In the genomic region with DNA sequence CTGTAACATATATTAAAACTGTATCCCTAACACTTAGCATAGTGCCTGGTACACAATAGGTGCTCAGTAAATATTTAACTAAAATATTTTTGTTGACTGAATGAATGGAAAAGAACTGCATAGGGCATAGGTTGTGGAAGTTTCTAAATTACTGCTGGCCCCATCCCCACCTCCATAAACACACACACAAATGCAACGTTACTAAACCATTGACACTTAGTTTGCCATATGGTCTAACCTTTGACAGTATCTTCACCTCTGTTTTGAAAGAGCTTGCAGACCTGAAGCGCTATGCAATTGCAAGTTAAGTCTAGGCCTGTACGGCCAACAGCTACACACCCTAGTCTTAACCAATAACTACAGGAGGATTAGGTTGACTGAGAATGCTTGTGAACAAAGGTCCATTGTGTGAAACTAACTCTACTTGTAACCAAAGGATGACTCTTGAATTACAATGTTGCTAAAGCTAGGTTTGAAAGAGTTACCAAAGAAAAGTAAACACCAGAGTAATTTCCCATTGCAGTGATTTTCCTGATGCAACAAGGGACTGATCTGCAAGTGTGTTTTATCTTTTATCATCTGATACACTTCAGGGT, we compare ENCODE assay signal across 1 cellular context.
TF ChIP-seq lines count a peak whose summit lies in the region.

No MANE protein-coding gene starts in this region.

TF ChIP-seq in HepG2, 621 proteins besides CTCF, POLR2A, EP300 and RAD21 (continued from another document and continues in another):
- TF ChIP-seq, protein P1, sequence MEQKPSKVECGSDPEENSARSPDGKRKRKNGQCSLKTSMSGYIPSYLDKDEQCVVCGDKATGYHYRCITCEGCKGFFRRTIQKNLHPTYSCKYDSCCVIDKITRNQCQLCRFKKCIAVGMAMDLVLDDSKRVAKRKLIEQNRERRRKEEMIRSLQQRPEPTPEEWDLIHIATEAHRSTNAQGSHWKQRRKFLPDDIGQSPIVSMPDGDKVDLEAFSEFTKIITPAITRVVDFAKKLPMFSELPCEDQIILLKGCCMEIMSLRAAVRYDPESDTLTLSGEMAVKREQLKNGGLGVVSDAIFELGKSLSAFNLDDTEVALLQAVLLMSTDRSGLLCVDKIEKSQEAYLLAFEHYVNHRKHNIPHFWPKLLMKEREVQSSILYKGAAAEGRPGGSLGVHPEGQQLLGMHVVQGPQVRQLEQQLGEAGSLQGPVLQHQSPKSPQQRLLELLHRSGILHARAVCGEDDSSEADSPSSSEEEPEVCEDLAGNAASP (CRISPR knock-in tag; IDR thresholded peaks at IDR 0.05; ENCODE audit: borderline replicate concordance), result 0 out of 2 replicates have a peak, but pooled peaks have one; percentile 7
- TF ChIP-seq, protein P2, sequence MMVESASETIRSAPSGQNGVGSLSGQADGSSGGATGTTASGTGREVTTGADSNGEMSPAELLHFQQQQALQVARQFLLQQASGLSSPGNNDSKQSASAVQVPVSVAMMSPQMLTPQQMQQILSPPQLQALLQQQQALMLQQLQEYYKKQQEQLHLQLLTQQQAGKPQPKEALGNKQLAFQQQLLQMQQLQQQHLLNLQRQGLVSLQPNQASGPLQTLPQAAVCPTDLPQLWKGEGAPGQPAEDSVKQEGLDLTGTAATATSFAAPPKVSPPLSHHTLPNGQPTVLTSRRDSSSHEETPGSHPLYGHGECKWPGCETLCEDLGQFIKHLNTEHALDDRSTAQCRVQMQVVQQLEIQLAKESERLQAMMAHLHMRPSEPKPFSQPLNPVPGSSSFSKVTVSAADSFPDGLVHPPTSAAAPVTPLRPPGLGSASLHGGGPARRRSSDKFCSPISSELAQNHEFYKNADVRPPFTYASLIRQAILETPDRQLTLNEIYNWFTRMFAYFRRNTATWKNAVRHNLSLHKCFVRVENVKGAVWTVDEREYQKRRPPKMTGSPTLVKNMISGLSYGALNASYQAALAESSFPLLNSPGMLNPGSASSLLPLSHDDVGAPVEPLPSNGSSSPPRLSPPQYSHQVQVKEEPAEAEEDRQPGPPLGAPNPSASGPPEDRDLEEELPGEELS (CRISPR knock-in tag; IDR thresholded peaks at IDR 0.05), result peak; percentile 82
- TF ChIP-seq HNF4A (CRISPR knock-in tag; IDR thresholded peaks at IDR 0.05) (peak; percentile 30; the same call in 1 of the 2 replicates), CEBPB (IDR thresholded peaks at IDR 0.05; ENCODE audit: borderline replicate concordance, low read depth, low read length) (peak; percentile 82), CREM (IDR thresholded peaks at IDR 0.05) (peak; percentile 50; the same call in 1 of the 2 replicates), CREM (CRISPR knock-in tag; IDR thresholded peaks at IDR 0.05) (no peak), ZNF788 (CRISPR knock-in tag; IDR thresholded peaks at IDR 0.05; ENCODE audit: borderline replicate concordance) (no peak), KLF12 (CRISPR knock-in tag; IDR thresholded peaks at IDR 0.05; ENCODE audit: borderline replicate concordance) (no peak), PAX8 (CRISPR knock-in tag; IDR thresholded peaks at IDR 0.05; ENCODE audit: borderline replicate concordance) (no peak), NR2C2 (CRISPR knock-in tag; IDR thresholded peaks at IDR 0.05; ENCODE audit: borderline replicate concordance) (0 out of 2 replicates have a peak, but pooled peaks have one; percentile 11), BCL6 (CRISPR knock-in tag; IDR thresholded peaks at IDR 0.05) (peak; percentile 69; the same call in 1 of the 2 replicates), DR1 (CRISPR knock-in tag; IDR thresholded peaks at IDR 0.05) (no peak), SP2 (CRISPR knock-in tag; IDR thresholded peaks at IDR 0.05) (no peak), NCOR1 (IDR thresholded peaks at IDR 0.05; ENCODE audit: borderline replicate concordance, low read length) (peak; percentile 67; the same call in 1 of the 2 replicates), GTF3A (CRISPR knock-in tag; conservative IDR thresholded peaks at IDR 0.05) (no peak), SP5 (CRISPR knock-in tag; IDR thresholded peaks at IDR 0.05; ENCODE audit: borderline replicate concordance, low read depth) (peak; percentile 8; the same call in 1 of the 2 replicates), DMAP1 (CRISPR knock-in tag; IDR thresholded peaks at IDR 0.05) (no peak), FOXK2 (IDR thresholded peaks at IDR 0.05) (peak; percentile 36; the same call in 1 of the 2 replicates), TCF7L2 (IDR thresholded peaks at IDR 0.05; ENCODE audit: low read depth, low read length) (0 out of 2 replicates have a peak, but pooled peaks have one; percentile 17), ISL2 (CRISPR knock-in tag; IDR thresholded peaks at IDR 0.05) (peak; percentile 22; the same call in 1 of the 2 replicates), SALL1 (CRISPR knock-in tag; IDR thresholded peaks at IDR 0.05) (peak; percentile 26; the same call in 1 of the 2 replicates), ZNF883 (CRISPR knock-in tag; IDR thresholded peaks at IDR 0.05; ENCODE audit: not compliant biosample characterization) (no peak), KLF16 (CRISPR knock-in tag; IDR thresholded peaks at IDR 0.05) (peak in 1 of 2 experiments; percentile 39; a peak in 1 of 4 replicates), POLR2AphosphoS5 (IDR thresholded peaks at IDR 0.05; ENCODE audit: low read depth, low read length) (no peak), ZNF660 (CRISPR knock-in tag; IDR thresholded peaks at IDR 0.05; ENCODE audit: borderline replicate concordance, low read depth) (no peak), SAFB2 (CRISPR knock-in tag; IDR thresholded peaks at IDR 0.05; ENCODE audit: borderline replicate concordance, low read depth) (no peak), ZNF33B (CRISPR knock-in tag; IDR thresholded peaks at IDR 0.05) (no peak), RFXANK (CRISPR knock-in tag; IDR thresholded peaks at IDR 0.05) (peak; percentile 54; the same call in 1 of the 2 replicates), SKI (IDR thresholded peaks at IDR 0.05; ENCODE audit: partially characterized antibody) (peak; percentile 17), KDM6A (CRISPR knock-in tag; IDR thresholded peaks at IDR 0.05; ENCODE audit: low read depth) (no peak; the same call in none of the 2 replicates), ZNF678 (CRISPR knock-in tag; IDR thresholded peaks at IDR 0.05) (no peak), REL (CRISPR knock-in tag; conservative IDR thresholded peaks at IDR 0.05) (no peak), ZNF350 (CRISPR knock-in tag; IDR thresholded peaks at IDR 0.05; ENCODE audit: borderline replicate concordance, low read depth) (no peak), FOXA1 (IDR thresholded peaks at IDR 0.05) (0 out of 2 replicates have a peak, but pooled peaks have one; percentile 54), FOXA1 (CRISPR knock-in tag; IDR thresholded peaks at IDR 0.05) (peak; percentile 87), TP53 (CRISPR knock-in tag; conservative IDR thresholded peaks at IDR 0.05) (no peak), ZNF30 (CRISPR knock-in tag; IDR thresholded peaks at IDR 0.05) (no peak)
- TF ChIP-seq, protein P3, sequence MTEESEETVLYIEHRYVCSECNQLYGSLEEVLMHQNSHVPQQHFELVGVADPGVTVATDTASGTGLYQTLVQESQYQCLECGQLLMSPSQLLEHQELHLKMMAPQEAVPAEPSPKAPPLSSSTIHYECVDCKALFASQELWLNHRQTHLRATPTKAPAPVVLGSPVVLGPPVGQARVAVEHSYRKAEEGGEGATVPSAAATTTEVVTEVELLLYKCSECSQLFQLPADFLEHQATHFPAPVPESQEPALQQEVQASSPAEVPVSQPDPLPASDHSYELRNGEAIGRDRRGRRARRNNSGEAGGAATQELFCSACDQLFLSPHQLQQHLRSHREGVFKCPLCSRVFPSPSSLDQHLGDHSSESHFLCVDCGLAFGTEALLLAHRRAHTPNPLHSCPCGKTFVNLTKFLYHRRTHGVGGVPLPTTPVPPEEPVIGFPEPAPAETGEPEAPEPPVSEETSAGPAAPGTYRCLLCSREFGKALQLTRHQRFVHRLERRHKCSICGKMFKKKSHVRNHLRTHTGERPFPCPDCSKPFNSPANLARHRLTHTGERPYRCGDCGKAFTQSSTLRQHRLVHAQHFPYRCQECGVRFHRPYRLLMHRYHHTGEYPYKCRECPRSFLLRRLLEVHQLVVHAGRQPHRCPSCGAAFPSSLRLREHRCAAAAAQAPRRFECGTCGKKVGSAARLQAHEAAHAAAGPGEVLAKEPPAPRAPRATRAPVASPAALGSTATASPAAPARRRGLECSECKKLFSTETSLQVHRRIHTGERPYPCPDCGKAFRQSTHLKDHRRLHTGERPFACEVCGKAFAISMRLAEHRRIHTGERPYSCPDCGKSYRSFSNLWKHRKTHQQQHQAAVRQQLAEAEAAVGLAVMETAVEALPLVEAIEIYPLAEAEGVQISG (CRISPR knock-in tag; IDR thresholded peaks at IDR 0.05), result no peak
- TF ChIP-seq, protein P4, sequence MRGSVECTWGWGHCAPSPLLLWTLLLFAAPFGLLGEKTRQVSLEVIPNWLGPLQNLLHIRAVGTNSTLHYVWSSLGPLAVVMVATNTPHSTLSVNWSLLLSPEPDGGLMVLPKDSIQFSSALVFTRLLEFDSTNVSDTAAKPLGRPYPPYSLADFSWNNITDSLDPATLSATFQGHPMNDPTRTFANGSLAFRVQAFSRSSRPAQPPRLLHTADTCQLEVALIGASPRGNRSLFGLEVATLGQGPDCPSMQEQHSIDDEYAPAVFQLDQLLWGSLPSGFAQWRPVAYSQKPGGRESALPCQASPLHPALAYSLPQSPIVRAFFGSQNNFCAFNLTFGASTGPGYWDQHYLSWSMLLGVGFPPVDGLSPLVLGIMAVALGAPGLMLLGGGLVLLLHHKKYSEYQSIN (CRISPR knock-in tag; IDR thresholded peaks at IDR 0.05; ENCODE audit: borderline replicate concordance), result no peak
- TF ChIP-seq, protein P5, sequence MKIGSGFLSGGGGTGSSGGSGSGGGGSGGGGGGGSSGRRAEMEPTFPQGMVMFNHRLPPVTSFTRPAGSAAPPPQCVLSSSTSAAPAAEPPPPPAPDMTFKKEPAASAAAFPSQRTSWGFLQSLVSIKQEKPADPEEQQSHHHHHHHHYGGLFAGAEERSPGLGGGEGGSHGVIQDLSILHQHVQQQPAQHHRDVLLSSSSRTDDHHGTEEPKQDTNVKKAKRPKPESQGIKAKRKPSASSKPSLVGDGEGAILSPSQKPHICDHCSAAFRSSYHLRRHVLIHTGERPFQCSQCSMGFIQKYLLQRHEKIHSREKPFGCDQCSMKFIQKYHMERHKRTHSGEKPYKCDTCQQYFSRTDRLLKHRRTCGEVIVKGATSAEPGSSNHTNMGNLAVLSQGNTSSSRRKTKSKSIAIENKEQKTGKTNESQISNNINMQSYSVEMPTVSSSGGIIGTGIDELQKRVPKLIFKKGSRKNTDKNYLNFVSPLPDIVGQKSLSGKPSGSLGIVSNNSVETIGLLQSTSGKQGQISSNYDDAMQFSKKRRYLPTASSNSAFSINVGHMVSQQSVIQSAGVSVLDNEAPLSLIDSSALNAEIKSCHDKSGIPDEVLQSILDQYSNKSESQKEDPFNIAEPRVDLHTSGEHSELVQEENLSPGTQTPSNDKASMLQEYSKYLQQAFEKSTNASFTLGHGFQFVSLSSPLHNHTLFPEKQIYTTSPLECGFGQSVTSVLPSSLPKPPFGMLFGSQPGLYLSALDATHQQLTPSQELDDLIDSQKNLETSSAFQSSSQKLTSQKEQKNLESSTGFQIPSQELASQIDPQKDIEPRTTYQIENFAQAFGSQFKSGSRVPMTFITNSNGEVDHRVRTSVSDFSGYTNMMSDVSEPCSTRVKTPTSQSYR (CRISPR knock-in tag; IDR thresholded peaks at IDR 0.05; ENCODE audit: borderline replicate concordance), result peak; percentile 35; the same call in 1 of the 2 replicates
- TF ChIP-seq, protein P6, sequence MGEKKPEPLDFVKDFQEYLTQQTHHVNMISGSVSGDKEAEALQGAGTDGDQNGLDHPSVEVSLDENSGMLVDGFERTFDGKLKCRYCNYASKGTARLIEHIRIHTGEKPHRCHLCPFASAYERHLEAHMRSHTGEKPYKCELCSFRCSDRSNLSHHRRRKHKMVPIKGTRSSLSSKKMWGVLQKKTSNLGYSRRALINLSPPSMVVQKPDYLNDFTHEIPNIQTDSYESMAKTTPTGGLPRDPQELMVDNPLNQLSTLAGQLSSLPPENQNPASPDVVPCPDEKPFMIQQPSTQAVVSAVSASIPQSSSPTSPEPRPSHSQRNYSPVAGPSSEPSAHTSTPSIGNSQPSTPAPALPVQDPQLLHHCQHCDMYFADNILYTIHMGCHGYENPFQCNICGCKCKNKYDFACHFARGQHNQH (CRISPR knock-in tag; IDR thresholded peaks at IDR 0.05), result peak; percentile 48; the same call in 1 of the 2 replicates
- TF ChIP-seq, protein P7, sequence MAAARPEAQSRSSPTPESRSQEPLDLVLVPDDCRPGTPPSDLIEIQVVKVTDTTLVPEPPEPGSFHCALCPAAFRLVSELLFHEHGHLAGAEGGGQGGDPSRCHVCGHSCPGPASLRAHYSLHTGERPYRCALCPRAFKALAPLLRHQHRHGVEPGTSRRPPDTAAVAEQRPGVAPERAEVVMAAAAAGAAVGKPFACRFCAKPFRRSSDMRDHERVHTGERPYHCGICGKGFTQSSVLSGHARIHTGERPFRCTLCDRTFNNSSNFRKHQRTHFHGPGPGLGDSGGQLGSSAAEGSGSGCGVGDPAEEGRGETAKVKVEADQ (CRISPR knock-in tag; IDR thresholded peaks at IDR 0.05; ENCODE audit: borderline replicate concordance), result no peak
- TF ChIP-seq, protein P8, sequence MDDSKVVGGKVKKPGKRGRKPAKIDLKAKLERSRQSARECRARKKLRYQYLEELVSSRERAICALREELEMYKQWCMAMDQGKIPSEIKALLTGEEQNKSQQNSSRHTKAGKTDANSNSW (CRISPR knock-in tag; IDR thresholded peaks at IDR 0.05; ENCODE audit: borderline replicate concordance), result no peak
- TF ChIP-seq, protein P9, sequence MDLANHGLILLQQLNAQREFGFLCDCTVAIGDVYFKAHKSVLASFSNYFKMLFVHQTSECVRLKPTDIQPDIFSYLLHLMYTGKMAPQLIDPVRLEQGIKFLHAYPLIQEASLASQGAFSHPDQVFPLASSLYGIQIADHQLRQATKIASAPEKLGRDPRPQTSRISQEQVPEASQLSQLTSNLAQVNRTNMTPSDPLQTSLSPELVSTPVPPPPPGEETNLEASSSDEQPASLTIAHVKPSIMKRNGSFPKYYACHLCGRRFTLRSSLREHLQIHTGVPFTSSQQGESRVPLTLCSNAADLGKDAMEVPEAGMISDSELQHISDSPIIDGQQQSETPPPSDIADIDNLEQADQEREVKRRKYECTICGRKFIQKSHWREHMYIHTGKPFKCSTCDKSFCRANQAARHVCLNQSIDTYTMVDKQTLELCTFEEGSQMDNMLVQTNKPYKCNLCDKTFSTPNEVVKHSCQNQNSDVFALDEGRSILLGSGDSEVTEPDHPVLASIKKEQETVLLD (CRISPR knock-in tag; IDR thresholded peaks at IDR 0.05; ENCODE audit: low read depth), result no peak
- TF ChIP-seq, protein P10, sequence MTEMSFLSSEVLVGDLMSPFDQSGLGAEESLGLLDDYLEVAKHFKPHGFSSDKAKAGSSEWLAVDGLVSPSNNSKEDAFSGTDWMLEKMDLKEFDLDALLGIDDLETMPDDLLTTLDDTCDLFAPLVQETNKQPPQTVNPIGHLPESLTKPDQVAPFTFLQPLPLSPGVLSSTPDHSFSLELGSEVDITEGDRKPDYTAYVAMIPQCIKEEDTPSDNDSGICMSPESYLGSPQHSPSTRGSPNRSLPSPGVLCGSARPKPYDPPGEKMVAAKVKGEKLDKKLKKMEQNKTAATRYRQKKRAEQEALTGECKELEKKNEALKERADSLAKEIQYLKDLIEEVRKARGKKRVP (CRISPR knock-in tag; IDR thresholded peaks at IDR 0.05), result peak in 1 of 2 experiments; percentile 97; a peak in 2 of 4 replicates
- TF ChIP-seq, protein P11, sequence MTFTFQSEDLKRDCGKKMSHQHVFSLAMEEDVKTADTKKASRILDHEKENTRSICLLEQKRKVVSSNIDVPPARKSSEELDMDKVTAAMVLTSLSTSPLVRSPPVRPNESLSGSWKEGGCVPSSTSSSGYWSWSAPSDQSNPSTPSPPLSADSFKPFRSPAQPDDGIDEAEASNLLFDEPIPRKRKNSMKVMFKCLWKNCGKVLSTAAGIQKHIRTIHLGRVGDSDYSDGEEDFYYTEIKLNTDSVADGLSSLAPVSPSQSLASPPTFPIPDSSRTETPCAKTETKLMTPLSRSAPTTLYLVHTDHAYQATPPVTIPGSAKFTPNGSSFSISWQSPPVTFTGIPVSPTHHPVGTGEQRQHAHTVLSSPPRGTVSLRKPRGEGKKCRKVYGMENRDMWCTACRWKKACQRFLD (CRISPR knock-in tag; IDR thresholded peaks at IDR 0.05; ENCODE audit: borderline replicate concordance), result no peak
